8 cellular contexts compared by ENCODE assay signal in the genomic region with DNA sequence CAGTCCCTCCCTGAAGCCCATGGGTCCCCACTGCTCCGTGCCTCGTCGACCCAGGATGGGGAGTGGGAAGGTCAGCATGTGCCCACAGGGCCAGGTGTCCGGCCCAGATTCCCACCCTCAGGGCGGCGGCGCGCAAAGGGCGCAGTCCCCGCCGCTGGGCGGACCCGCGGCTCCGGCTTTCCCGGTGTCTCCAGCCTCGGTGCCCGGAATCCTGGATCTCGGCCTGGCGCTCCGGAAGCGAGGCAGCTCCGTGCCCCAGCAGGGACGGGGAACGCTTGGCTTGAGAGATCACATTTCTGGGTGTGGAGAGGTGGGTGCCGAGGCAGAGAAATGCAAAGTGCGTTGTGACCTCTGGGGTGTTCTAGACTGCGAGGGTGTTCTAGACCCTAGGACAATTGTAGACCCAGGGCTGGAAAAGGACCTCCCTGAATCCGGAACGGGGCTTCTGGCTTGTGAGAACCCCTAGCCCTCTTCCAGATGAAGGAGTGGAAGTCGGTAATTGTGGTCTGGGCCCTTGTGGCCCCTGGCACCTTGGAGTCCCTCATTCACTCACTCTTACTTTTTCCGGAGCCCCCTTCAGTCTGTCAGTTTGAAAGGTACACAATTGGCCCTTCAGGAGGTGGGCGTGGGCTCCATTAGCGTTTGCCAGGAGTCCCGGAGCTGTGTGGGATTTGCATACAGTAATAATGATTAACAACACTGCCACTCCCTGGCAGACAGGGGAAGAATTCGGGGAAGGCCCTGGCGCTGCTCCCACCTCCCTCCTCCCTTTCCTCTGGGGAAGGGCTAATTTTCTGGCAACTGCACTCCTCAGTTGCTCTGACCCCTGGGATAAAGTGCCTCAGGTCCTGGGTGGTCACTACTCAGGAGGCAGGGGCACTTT.
A peak's percentile ranks its signal among the peaks of the same experiment; 100 is the strongest.
DNase-seq lines count a peak whose midpoint lies in the region; ATAC-seq and TF ChIP-seq lines count a peak whose summit lies in the region.

No MANE protein-coding gene starts in this region.

- no peak overlapping the region for H3K4me2 ChIP-seq in DND-41 (ENCODE audit: insufficient read depth, low read length)
- peak overlapping the region; percentile 69; the same call in 1 of the 2 replicates for H3K4me2 ChIP-seq in MM.1S (ENCODE audit: low read depth, low read length)

- no peaks in the 10 kb centered on the region for H3K79me2 ChIP-seq in DND-41 (ENCODE audit: insufficient read depth, low read length)
- H3K79me2 ChIP-seq in MM.1S (ENCODE audit: low read length), result no peaks in the 10 kb centered on the region

- H3K9ac ChIP-seq in DND-41 (ENCODE audit: low read depth, low read length), result no peak overlapping the region
- H3K9ac ChIP-seq in MM.1S (ENCODE audit: low read length), result no peak overlapping the region

- H3K36me3 ChIP-seq in DND-41 (ENCODE audit: insufficient read depth, low read length) (no peaks in the 10 kb centered on the region), MM.1S (replicated peaks; ENCODE audit: insufficient read depth, low read length) (no peaks in the 10 kb centered on the region), muscle layer of duodenum (ENCODE audit: control insufficient read depth in 1 of 2, insufficient read depth in 2 of 2, low read length in 2 of 2) (no peaks in the 10 kb centered on the region)

- H3K9me3 ChIP-seq in DND-41 (ENCODE audit: insufficient read depth, low read length, severe bottlenecking) (no peaks in the 10 kb centered on the region), MM.1S (replicated peaks; ENCODE audit: insufficient read depth, low read length) (no peaks in the 10 kb centered on the region), muscle layer of duodenum (ENCODE audit: control insufficient read depth in 1 of 2, low read length in 2 of 2) (no peaks in the 10 kb centered on the region)

- DNase-seq in DND-41 (no peak), MM.1S (no peak), fibroblast of peridontal ligament (ENCODE audit: extremely low read depth) (peak; percentile 29)
- no peak for DNase-seq in effector CD4-positive, alpha-beta T cell

- H3F3A ChIP-seq in MM.1S (ENCODE audit: insufficient read depth, low read length), result no peaks in the 10 kb centered on the region

- H3K4me3 ChIP-seq in DND-41 (ENCODE audit: low read depth in 1 of 2, low read length in 2 of 2) (no peak overlapping the region), MM.1S (ENCODE audit: low read length) (no peak overlapping the region), muscle layer of duodenum (ENCODE audit: low read depth in 1 of 2, low read length in 2 of 2) (peak overlapping the region; percentile 61 to 66)

- H3K4me1 ChIP-seq in DND-41 (ENCODE audit: insufficient read depth, low read length) (no peaks in the 10 kb centered on the region), MM.1S (ENCODE audit: low read length) (no peaks in the 10 kb centered on the region), muscle layer of duodenum (ENCODE audit: control insufficient read depth in 1 of 2, insufficient read depth in 2 of 2, low read length in 2 of 2) (peaks cover 3 to 16% of the 10 kb centered on the region in 2 donors)

- TF ChIP-seq CTCF in DND-41 (IDR thresholded peaks at IDR 0.05; ENCODE audit: borderline replicate concordance, extremely low read depth, low read length, poor library complexity, severe bottlenecking), result peak; percentile 36
- TF ChIP-seq CTCF in MM.1S (IDR thresholded peaks at IDR 0.05; ENCODE audit: low read length), result peak; percentile 9; the same call in 1 of the 2 replicates

- no peak overlapping the region for H3K27ac ChIP-seq in DND-41 (ENCODE audit: low read length)
- no peak overlapping the region for H3K27ac ChIP-seq in MM.1S (ENCODE audit: low read length)
- H3K27ac ChIP-seq in muscle layer of duodenum (ENCODE audit: low read length), result peak overlapping the region; percentile 54

- H3K27me3 ChIP-seq in DND-41 (ENCODE audit: insufficient read depth, low read length, poor library complexity), result peaks cover 4% of the 10 kb centered on the region
- H3K27me3 ChIP-seq in MM.1S (replicated peaks; ENCODE audit: insufficient read depth, low read length), result no peaks in the 10 kb centered on the region
- H3K27me3 ChIP-seq in muscle layer of duodenum (ENCODE audit: low read depth, low read length), result peaks cover 7% of the 10 kb centered on the region

- no peaks in the 10 kb centered on the region for H3K9me2 ChIP-seq in MM.1S (replicated peaks; ENCODE audit: insufficient read depth, low read length)

- ATAC-seq in DND-41 (ENCODE audit: insufficient read depth, low read depth), result no peak
- ATAC-seq in SK-N-SH treated with all-trans-retinoic acid at 6 μM for 48 hours, result peak; percentile 54
- ATAC-seq in HG03520 (IDR thresholded peaks at IDR 0.05; ENCODE audit: unreplicated experiment), result no peak
- no peak for ATAC-seq in GM18858 (IDR thresholded peaks at IDR 0.05; ENCODE audit: unreplicated experiment)

- H2AFZ ChIP-seq in DND-41 (ENCODE audit: low read depth, low read length) (no peak overlapping the region), MM.1S (ENCODE audit: low read length) (no peak overlapping the region)

- no peaks in the 10 kb centered on the region for H4K20me1 ChIP-seq in DND-41 (ENCODE audit: insufficient read depth, low read length)
- H4K20me1 ChIP-seq in MM.1S (ENCODE audit: insufficient read depth, low read length), result no peaks in the 10 kb centered on the region

TF ChIP-seq in SK-N-SH treated with all-trans-retinoic acid at 6 μM for 48 hours, 23 proteins besides CTCF, POLR2A, EP300 and RAD21 (continues in another document):
- TF ChIP-seq TCF4 (CRISPR knock-in tag; IDR thresholded peaks at IDR 0.05; ENCODE audit: borderline replicate concordance), result no peak
- no peak for TF ChIP-seq ZFP3 (CRISPR knock-in tag; IDR thresholded peaks at IDR 0.05)
- no peak for TF ChIP-seq ISL1 (CRISPR knock-in tag; IDR thresholded peaks at IDR 0.05)
- TF ChIP-seq BACH2 (CRISPR knock-in tag; IDR thresholded peaks at IDR 0.05; ENCODE audit: borderline replicate concordance), result no peak
- TF ChIP-seq ARNTL (CRISPR knock-in tag; IDR thresholded peaks at IDR 0.05; ENCODE audit: borderline replicate concordance, low read depth), result no peak
- no peak for TF ChIP-seq ESRRG (CRISPR knock-in tag; IDR thresholded peaks at IDR 0.05)
- TF ChIP-seq SNAI2 (CRISPR knock-in tag; IDR thresholded peaks at IDR 0.05), result no peak
- TF ChIP-seq ZNF70 (CRISPR knock-in tag; IDR thresholded peaks at IDR 0.05), result no peak
- TF ChIP-seq, protein P1, sequence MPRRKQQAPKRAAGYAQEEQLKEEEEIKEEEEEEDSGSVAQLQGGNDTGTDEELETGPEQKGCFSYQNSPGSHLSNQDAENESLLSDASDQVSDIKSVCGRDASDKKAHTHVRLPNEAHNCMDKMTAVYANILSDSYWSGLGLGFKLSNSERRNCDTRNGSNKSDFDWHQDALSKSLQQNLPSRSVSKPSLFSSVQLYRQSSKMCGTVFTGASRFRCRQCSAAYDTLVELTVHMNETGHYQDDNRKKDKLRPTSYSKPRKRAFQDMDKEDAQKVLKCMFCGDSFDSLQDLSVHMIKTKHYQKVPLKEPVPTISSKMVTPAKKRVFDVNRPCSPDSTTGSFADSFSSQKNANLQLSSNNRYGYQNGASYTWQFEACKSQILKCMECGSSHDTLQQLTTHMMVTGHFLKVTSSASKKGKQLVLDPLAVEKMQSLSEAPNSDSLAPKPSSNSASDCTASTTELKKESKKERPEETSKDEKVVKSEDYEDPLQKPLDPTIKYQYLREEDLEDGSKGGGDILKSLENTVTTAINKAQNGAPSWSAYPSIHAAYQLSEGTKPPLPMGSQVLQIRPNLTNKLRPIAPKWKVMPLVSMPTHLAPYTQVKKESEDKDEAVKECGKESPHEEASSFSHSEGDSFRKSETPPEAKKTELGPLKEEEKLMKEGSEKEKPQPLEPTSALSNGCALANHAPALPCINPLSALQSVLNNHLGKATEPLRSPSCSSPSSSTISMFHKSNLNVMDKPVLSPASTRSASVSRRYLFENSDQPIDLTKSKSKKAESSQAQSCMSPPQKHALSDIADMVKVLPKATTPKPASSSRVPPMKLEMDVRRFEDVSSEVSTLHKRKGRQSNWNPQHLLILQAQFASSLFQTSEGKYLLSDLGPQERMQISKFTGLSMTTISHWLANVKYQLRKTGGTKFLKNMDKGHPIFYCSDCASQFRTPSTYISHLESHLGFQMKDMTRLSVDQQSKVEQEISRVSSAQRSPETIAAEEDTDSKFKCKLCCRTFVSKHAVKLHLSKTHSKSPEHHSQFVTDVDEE (CRISPR knock-in tag; IDR thresholded peaks at IDR 0.05), result no peak
- no peak for TF ChIP-seq PATZ1 (CRISPR knock-in tag; IDR thresholded peaks at IDR 0.05; ENCODE audit: borderline replicate concordance)
- no peak for TF ChIP-seq CSRNP3 (CRISPR knock-in tag; IDR thresholded peaks at IDR 0.05)
- no peak for TF ChIP-seq TOX (CRISPR knock-in tag; IDR thresholded peaks at IDR 0.05; ENCODE audit: borderline replicate concordance)
- no peak for TF ChIP-seq ZNF565 (CRISPR knock-in tag; conservative IDR thresholded peaks at IDR 0.05; ENCODE audit: low read depth)
- no peak for TF ChIP-seq ZNF8 (CRISPR knock-in tag; IDR thresholded peaks at IDR 0.05)

Comparison
In these comparisons a context has a peak if more than half of its experiments do, and no peak if none do; other contexts are left out.
1. H3K4me3 ChIP-seq: peak in muscle layer of duodenum (2 of 2); none in DND-41 (0 of 2) and MM.1S (single experiment).